Comparison of ENCODE assay signal across 12 cellular contexts in the genomic region with DNA sequence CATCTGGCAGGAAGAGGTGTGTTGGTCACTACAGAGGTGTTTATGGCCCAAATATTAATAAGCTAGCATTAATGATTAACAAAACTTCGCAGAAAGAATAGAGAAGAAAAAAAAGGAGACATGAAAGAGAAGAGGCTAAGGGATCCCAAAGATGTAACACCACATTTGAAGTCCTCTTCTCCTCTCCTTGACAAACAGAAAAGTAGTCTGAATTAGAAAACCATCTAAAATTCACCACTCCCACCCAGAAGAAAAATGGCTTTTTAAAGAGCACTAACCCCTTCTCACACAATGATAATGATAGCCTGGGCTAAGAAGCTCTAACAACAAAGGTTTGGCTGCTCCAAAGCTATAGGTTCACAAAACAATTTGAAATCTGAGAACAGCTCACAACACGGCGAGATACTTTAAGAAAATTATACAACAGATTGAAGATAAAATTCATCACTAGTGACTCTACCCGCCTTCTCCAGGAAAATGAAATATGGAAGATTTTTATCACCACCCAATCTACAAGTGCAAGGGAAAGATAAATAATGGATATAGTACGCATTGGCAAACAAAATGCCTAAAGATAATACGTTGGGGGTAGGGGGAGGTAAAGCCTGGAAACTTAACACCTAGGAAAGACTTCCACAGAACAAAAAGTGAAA. TPM values are rescaled to one million over a fixed set of nuclear protein-coding genes. Genes with fewer than 3 reads are reported as not detected.
DNase-seq lines count a peak whose midpoint lies in the region; ATAC-seq, FAIRE-seq and TF ChIP-seq lines count a peak whose summit lies in the region.
"Had no signal": no experiment of that assay in that cellular context is flagged by ENCODE, and none has a peak within 500 bp of the region (broad histone marks: within the 10 kb centered on the region; RNA-seq: fewer than 3 reads in every experiment).

No MANE protein-coding gene starts in this region.

- no peaks in the 10 kb centered on the region for H3K36me3 ChIP-seq in small intestine (ENCODE audit: control insufficient read depth in 2 of 2, insufficient read depth in 2 of 2, low read length in 2 of 2)
- H3K36me3 ChIP-seq: Peyer's patch had no signal

- ATAC-seq in activated CD8-positive, alpha-beta T cell treated with anti-CD3 and anti-CD28 coated beads for 36 hours: no peak
- no peak for ATAC-seq in activated CD8-positive, alpha-beta T cell treated with anti-CD3 and anti-CD28 coated beads, Interleukin-2, amount 10 ng/mL, durations not matched to agents 7 days and 5 days
- no peak for ATAC-seq in GM19463 (IDR thresholded peaks at IDR 0.05; ENCODE audit: unreplicated experiment)
- ATAC-seq: activated CD4-positive, CD25-positive, alpha-beta regulatory T cell treated with anti-CD3 and anti-CD28 coated beads, Interleukin-2, amount 50 U/mL, for 24 hours had no signal

- no peak for DNase-seq in activated CD8-positive, alpha-beta T cell treated with anti-CD3 and anti-CD28 coated beads for 36 hours
- DNase-seq in activated CD8-positive, alpha-beta T cell treated with anti-CD3 and anti-CD28 coated beads, Interleukin-2, amount 10 ng/mL, durations not matched to agents 7 days and 5 days: no peak
- DNase-seq in OCI-M1 (lab: John Stamatoyannopoulos, UW) (peak; percentile 78), fibroblast of villous mesenchyme (ENCODE audit: low read depth) (peak; percentile 31), small intestine (peak; percentile 44), UCSD-AML1 (lab: John Stamatoyannopoulos, UW; ENCODE audit: unreplicated experiment) (no peak), posterior vena cava (ENCODE audit: low spot score) (no peak)
- DNase-seq: amniotic stem cell; Peyer's patch; stimulated activated CD4-positive, alpha-beta T cell treated with anti-CD3 and anti-CD28 coated beads, Interleukin-4, amount 100 ng/mL, for 1 hour had no signal

- intact Hi-C loops in activated CD8-positive, alpha-beta T cell treated with anti-CD3 and anti-CD28 coated beads for 36 hours (cut with micrococcal nuclease): no loop called here
- intact Hi-C loops in posterior vena cava (cut with DNase I): no loop called here

- no peaks in the 10 kb centered on the region for H3K9me3 Mint-ChIP-seq in activated CD8-positive, alpha-beta T cell treated with anti-CD3 and anti-CD28 coated beads for 36 hours
- no peaks in the 10 kb centered on the region for H3K9me3 Mint-ChIP-seq in activated CD8-positive, alpha-beta T cell treated with anti-CD3 and anti-CD28 coated beads, Interleukin-2, amount 10 ng/mL, durations not matched to agents 7 days and 5 days (ENCODE audit: insufficient read depth)

- no peak overlapping the region for H3K27ac ChIP-seq in small intestine (ENCODE audit: low read depth in 1 of 2, low read length in 1 of 2)
- H3K27ac ChIP-seq: Peyer's patch had no signal

- CTCF ChIA-PET in activated CD8-positive, alpha-beta T cell treated with anti-CD3 and anti-CD28 coated beads for 36 hours (lab: Charles Lee): no interaction called here
- CTCF ChIA-PET in activated CD8-positive, alpha-beta T cell treated with anti-CD3 and anti-CD28 coated beads, Interleukin-2, amount 10 ng/mL, durations not matched to agents 7 days and 5 days (lab: Charles Lee): interaction anchor here (0.9 kb wide), 1 partner anchor 31 kb away, joined by 3 read pairs; no protein-coding TSS in a partner anchor

- H3K4me1 Mint-ChIP-seq in activated CD8-positive, alpha-beta T cell treated with anti-CD3 and anti-CD28 coated beads for 36 hours (ENCODE audit: low read depth): peaks cover 69% of the 10 kb centered on the region
- peaks cover 49% of the 10 kb centered on the region for H3K4me1 Mint-ChIP-seq in activated CD8-positive, alpha-beta T cell treated with anti-CD3 and anti-CD28 coated beads, Interleukin-2, amount 10 ng/mL, durations not matched to agents 7 days and 5 days (ENCODE audit: low read depth)

- FAIRE-seq in small intestine (lab: Jason Lieb, UNC): no peak

- peaks cover 11 to 19% of the 10 kb centered on the region in 2 donors for H3K4me1 ChIP-seq in small intestine (ENCODE audit: control insufficient read depth in 2 of 2, insufficient read depth in 1 of 2, low read depth in 1 of 2, low read length in 1 of 2)

- H3K27me3 Mint-ChIP-seq in activated CD8-positive, alpha-beta T cell treated with anti-CD3 and anti-CD28 coated beads for 36 hours: no peaks in the 10 kb centered on the region
- H3K27me3 Mint-ChIP-seq in activated CD8-positive, alpha-beta T cell treated with anti-CD3 and anti-CD28 coated beads, Interleukin-2, amount 10 ng/mL, durations not matched to agents 7 days and 5 days (ENCODE audit: low read depth): no peaks in the 10 kb centered on the region

- H3K27ac Mint-ChIP-seq in activated CD8-positive, alpha-beta T cell treated with anti-CD3 and anti-CD28 coated beads for 36 hours: peak overlapping the region; percentile 29
- no peak overlapping the region for H3K27ac Mint-ChIP-seq in activated CD8-positive, alpha-beta T cell treated with anti-CD3 and anti-CD28 coated beads, Interleukin-2, amount 10 ng/mL, durations not matched to agents 7 days and 5 days

- TF ChIP-seq CTCF in activated CD8-positive, alpha-beta T cell treated with anti-CD3 and anti-CD28 coated beads for 36 hours (IDR thresholded peaks at IDR 0.05): no peak
- TF ChIP-seq CTCF in fibroblast of villous mesenchyme (IDR thresholded peaks at IDR 0.05; ENCODE audit: insufficient read depth, low read depth, low read length): no peak

- WGBS in small intestine, 3 donors: 20 to 51% (median 32%) methylated on average over 6 of the region's 6 CpGs

- H3K4me3 Mint-ChIP-seq in activated CD8-positive, alpha-beta T cell treated with anti-CD3 and anti-CD28 coated beads for 36 hours: peak overlapping the region; percentile 14
- H3K4me3 Mint-ChIP-seq in activated CD8-positive, alpha-beta T cell treated with anti-CD3 and anti-CD28 coated beads, Interleukin-2, amount 10 ng/mL, durations not matched to agents 7 days and 5 days: no peak overlapping the region

- H3K36me3 Mint-ChIP-seq in activated CD8-positive, alpha-beta T cell treated with anti-CD3 and anti-CD28 coated beads for 36 hours (ENCODE audit: low read depth): peaks cover 7% of the 10 kb centered on the region
- H3K36me3 Mint-ChIP-seq in activated CD8-positive, alpha-beta T cell treated with anti-CD3 and anti-CD28 coated beads, Interleukin-2, amount 10 ng/mL, durations not matched to agents 7 days and 5 days (ENCODE audit: low read depth): peaks cover 13% of the 10 kb centered on the region

- no peaks in the 10 kb centered on the region for H3K27me3 ChIP-seq in small intestine (ENCODE audit: control insufficient read depth in 2 of 2, insufficient read depth in 2 of 2, low read length in 2 of 2)
- H3K27me3 ChIP-seq: Peyer's patch had no signal

- POLR2A ChIA-PET in activated CD8-positive, alpha-beta T cell treated with anti-CD3 and anti-CD28 coated beads for 36 hours (lab: Charles Lee): interaction anchor here (0.6 to 0.7 kb wide), 2 partner anchors 9 to 1685 kb away, joined by 3 to 4 read pairs; no protein-coding TSS in a partner anchor
- POLR2A ChIA-PET in activated CD8-positive, alpha-beta T cell treated with anti-CD3 and anti-CD28 coated beads, Interleukin-2, amount 10 ng/mL, durations not matched to agents 7 days and 5 days (lab: Charles Lee): no interaction called here

- H3K4me3 ChIP-seq in fibroblast of villous mesenchyme (ENCODE audit: low read depth, low read length) (peak overlapping the region; percentile 36), small intestine (ENCODE audit: low read depth in 1 of 2, low read length in 2 of 2) (no peak overlapping the region)
- H3K4me3 ChIP-seq: Peyer's patch had no signal

- no peaks in the 10 kb centered on the region for H3K9me3 ChIP-seq in small intestine (ENCODE audit: control insufficient read depth, low read depth)
- H3K9me3 ChIP-seq: Peyer's patch had no signal

RNA-seq across cellular contexts. Expression of a gene that starts 7.4 kb away (rescaled TPM):
- 10 to 100 TPM; 45.1 to 45.4 TPM for total RNA-seq in activated CD8-positive, alpha-beta T cell treated with anti-CD3 and anti-CD28 coated beads for 36 hours
- total RNA-seq in activated CD8-positive, alpha-beta T cell treated with anti-CD3 and anti-CD28 coated beads, Interleukin-2, amount 10 ng/mL, durations not matched to agents 7 days and 5 days: 10 to 100 TPM; 35.0 to 40.2 TPM
- total RNA-seq in fibroblast of villous mesenchyme (1,751 and 1,757 TPM in 2 replicates), posterior vena cava (1,000 to 10,000 TPM; 1,298 to 1,367 TPM)
- 100 to 1,000 TPM in 1 of 3 donors, 10 to 100 TPM in 2; 42.3 to 172 (median 51.3) TPM for polyA plus RNA-seq in small intestine

Comparison
In these comparisons a context has a peak if more than half of its experiments do, and no peak if none do; other contexts are left out.
1. DNase-seq: peak in OCI-M1 (single experiment), fibroblast of villous mesenchyme (single experiment) and small intestine (single experiment); none in activated CD8-positive, alpha-beta T cell treated with anti-CD3 and anti-CD28 coated beads for 36 hours (single experiment), activated CD8-positive, alpha-beta T cell treated with anti-CD3 and anti-CD28 coated beads, Interleukin-2, amount 10 ng/mL, durations not matched to agents 7 days and 5 days (single experiment), UCSD-AML1 (single experiment) and posterior vena cava (single experiment).
2. RNA of a gene that starts 7.4 kb away (total RNA-seq): 1,751 to 1,757 TPM in fibroblast of villous mesenchyme and 1,298 to 1,367 TPM in posterior vena cava; 45.1 to 45.4 TPM in activated CD8-positive, alpha-beta T cell treated with anti-CD3 and anti-CD28 coated beads for 36 hours and 35.0 to 40.2 TPM in activated CD8-positive, alpha-beta T cell treated with anti-CD3 and anti-CD28 coated beads, Interleukin-2, amount 10 ng/mL, durations not matched to agents 7 days and 5 days; every median in the first group is over 10 times any median in the second.